25 cellular contexts compared by ENCODE assay signal in genomic region chr1:201362906-201363305, GRCh38. TPM values are rescaled to one million over a fixed set of nuclear protein-coding genes. Genes with fewer than 3 reads are reported as not detected.
DNase-seq lines count a peak whose midpoint lies in the region; ATAC-seq and TF ChIP-seq lines count a peak whose summit lies in the region.
"Had no signal": no experiment of that assay in that cellular context is flagged by ENCODE, and none has a peak within 500 bp of the region (broad histone marks: within the 10 kb centered on the region; RNA-seq: fewer than 3 reads in every experiment).

No MANE protein-coding gene starts in this region.

- no peaks in the 10 kb centered on the region for H3K36me3 Mint-ChIP-seq in MCF 10A (ENCODE audit: insufficient read depth, unreplicated experiment)
- H3K36me3 Mint-ChIP-seq: CD4-positive, alpha-beta memory T cell had no signal

- H2BK12ac ChIP-seq in neuronal stem cell (ENCODE audit: low read length) = no peak overlapping the region

- H3K4me3 Mint-ChIP-seq in MCF 10A (ENCODE audit: unreplicated experiment) = no peak overlapping the region
- H3K4me3 Mint-ChIP-seq: CD4-positive, alpha-beta memory T cell had no signal

- H3K36me3 ChIP-seq in heart right ventricle (peaks cover 0 to 89% (median 22%) of the 10 kb centered on the region in 9 donors), neuronal stem cell (replicated peaks in 1 of 2; ENCODE audit: control insufficient read depth in 2 of 2, insufficient read depth in 2 of 2, low read length in 2 of 2) (no peaks in the 10 kb centered on the region)

- no peak for ATAC-seq in heart right ventricle
- ATAC-seq in left cardiac atrium = no peak

- peak overlapping the region; percentile 49 for H2AK5ac ChIP-seq in neuronal stem cell (ENCODE audit: low read depth, low read length)

- H2BK120ac ChIP-seq in neuronal stem cell (ENCODE audit: low read depth, low read length) = no peak overlapping the region

- H3K27ac ChIP-seq in heart right ventricle (peak overlapping the region in 5 of 10 donors; percentile 9 to 68 (median 19)), neuronal stem cell (replicated peaks; ENCODE audit: low read length) (no peak overlapping the region)
- H3K27ac ChIP-seq: PC-9 had no signal

- no peaks in the 10 kb centered on the region for H3K27me3 ChIP-seq in heart right ventricle
- peaks cover 0 to 20% (median 0%) of the 10 kb centered on the region in 3 experiments for H3K27me3 ChIP-seq in neuronal stem cell (ENCODE audit: control insufficient read depth in 3 of 3, insufficient read depth in 3 of 3, low read depth in 1 of 3, low read length in 3 of 3)

- H2BK5ac ChIP-seq in neuronal stem cell (ENCODE audit: low read length) = no peak overlapping the region

- POLR2A ChIA-PET in MCF 10A (lab: Yijun Ruan, JAX) = interaction anchor here (0.7 to 11.7 kb wide), 10 partner anchors 13 to 1916 kb away, joined by 3 to 159 read pairs (median 8); no protein-coding TSS in a partner anchor

- H3K9me3 ChIP-seq in heart right ventricle = no peaks in the 10 kb centered on the region
- H3K9me3 ChIP-seq in neuronal stem cell (replicated peaks in 1 of 2; ENCODE audit: control insufficient read depth in 2 of 2, insufficient read depth in 1 of 2, low read depth in 1 of 2, low read length in 2 of 2) = no peaks in the 10 kb centered on the region

- H3K4me1 ChIP-seq in heart right ventricle (peaks cover 0 to 36% (median 5%) of the 10 kb centered on the region in 9 donors), neuronal stem cell (ENCODE audit: control insufficient read depth in 2 of 2, insufficient read depth in 1 of 2, low read depth in 1 of 2, low read length in 2 of 2) (peaks cover 0 to 15% of the 10 kb centered on the region in 2 donors)

- H3K4me3 ChIP-seq in heart right ventricle (no peak overlapping the region), neuronal stem cell (ENCODE audit: low read length in 2 of 2) (no peak overlapping the region)
- H3K4me3 ChIP-seq: PC-9 had no signal

- peaks cover 21% of the 10 kb centered on the region for H3K4me1 Mint-ChIP-seq in MCF 10A (ENCODE audit: insufficient read depth, unreplicated experiment)
- H3K4me1 Mint-ChIP-seq: CD4-positive, alpha-beta memory T cell had no signal

- H4K8ac ChIP-seq in neuronal stem cell (ENCODE audit: low read depth, low read length) = no peak overlapping the region

- DNase-seq in cardiac septum (ENCODE audit: low spot score) (peak; percentile 69), heart right ventricle (no peak), left cardiac atrium (peak; percentile 13), neuronal stem cell (ENCODE audit: low spot score) (no peak), NCI-H2029 treated with DMSO at 0.1 percent for 48 hours (lab: John Stamatoyannopoulos, UW) (no peak), MCF 10A (ENCODE audit: unreplicated experiment) (no peak)
- no peak for DNase-seq in activated naive CD4-positive, alpha-beta T cell treated with Interleukin-2 at 50 U/mL for 16 hours
- DNase-seq: C1 segment of cervical spinal cord; CD4-positive, alpha-beta memory T cell; COR-L47; DMS53; H7; IMR-90; KG1; MM.1S; NCI-H2029; NCI-H446 treated with DMSO at 0.1 percent for 48 hours; NCI-H526; NCI-H82; NK-92 treated with Interleukin-12 subunit alpha and Interleukin-12 subunit beta, amount 100 ng/mL, for 24 hours; PC-9; SHP77 treated with DMSO at 0.1 percent for 48 hours had no signal

- 80 to 90% methylated on average over 3 of the region's 3 CpGs for WGBS in heart right ventricle, 2 donors
- no CpG with 5 or more reads among the region's 3 CpGs for WGBS in neuronal stem cell (ENCODE audit: extremely low coverage in 2 of 2, insufficient read length in 2 of 2, insufficient replicate concordance in 1 of 2), 2 donors

- CTCF ChIA-PET in MCF 10A (lab: Yijun Ruan, JAX) = interaction anchor here (0.6 to 15.6 kb wide), 38 partner anchors 9 to 391 kb away, joined by 3 to 550 read pairs (median 12); partner anchors contain the start of genes LAD1, TMEM9 and TNNT2

- intact Hi-C loops in cardiac septum (cut with DNase I) (no loop called here), heart right ventricle (cut with DNase I) (loop anchor here in 5 of 10 donors (2.0 to 5.0 kb wide), 2 partner anchors 106 to 111 kb away; no protein-coding TSS in a partner anchor), left cardiac atrium (cut with DNase I) (no loop called here), MCF 10A (cut with micrococcal nuclease) (no loop called here)

- H4K91ac ChIP-seq in neuronal stem cell (ENCODE audit: low read depth, low read length, poor library complexity) = no peak overlapping the region

- no peak overlapping the region for H3K23ac ChIP-seq in neuronal stem cell (ENCODE audit: low read depth, low read length, poor library complexity)

- peaks cover 18% of the 10 kb centered on the region for H3K27me3 Mint-ChIP-seq in MCF 10A (ENCODE audit: insufficient read depth, unreplicated experiment)

- no peak for TF ChIP-seq CTCF in heart right ventricle (IDR thresholded peaks at IDR 0.05)
- no peak for TF ChIP-seq CTCF in MCF 10A (IDR thresholded peaks at IDR 0.05; ENCODE audit: unreplicated experiment)

- H2AFZ ChIP-seq in neuronal stem cell (ENCODE audit: low read length) = no peak overlapping the region
- H2AFZ ChIP-seq: PC-9 had no signal

- no peak overlapping the region for H3K4ac ChIP-seq in neuronal stem cell (ENCODE audit: low read length)

- no peak overlapping the region for H3K27ac Mint-ChIP-seq in MCF 10A (ENCODE audit: low read depth, unreplicated experiment)
- H3K27ac Mint-ChIP-seq: CD4-positive, alpha-beta memory T cell had no signal

- no peak overlapping the region for H3K14ac ChIP-seq in neuronal stem cell (ENCODE audit: low read length)

- peaks cover 4% of the 10 kb centered on the region for H3K79me1 ChIP-seq in neuronal stem cell (ENCODE audit: low read depth, low read length)

- H3K9ac ChIP-seq in neuronal stem cell (ENCODE audit: low read depth, low read length, poor library complexity) = no peak overlapping the region

- H2BK15ac ChIP-seq in neuronal stem cell (ENCODE audit: low read length) = no peak overlapping the region

- no peak overlapping the region for H3K4me2 ChIP-seq in neuronal stem cell (ENCODE audit: insufficient read depth, low read length, poor library complexity, severe bottlenecking)
- H3K4me2 ChIP-seq: PC-9 had no signal

- H3K9me3 Mint-ChIP-seq in MCF 10A (ENCODE audit: unreplicated experiment) = no peaks in the 10 kb centered on the region
- H3K9me3 Mint-ChIP-seq: CD4-positive, alpha-beta memory T cell had no signal

- no peak overlapping the region for H3K18ac ChIP-seq in neuronal stem cell (ENCODE audit: low read length)

- BruUV-seq in MCF 10A (replicated peaks; lab: Mats Ljungman, UMichigan) = no TSS peak

RNA-seq across cellular contexts. Expression of gene TNNT2, which starts 14.6 kb away (rescaled TPM):
- total RNA-seq in cardiac septum (8,017 TPM), heart right ventricle (over 10,000 TPM in 1 of 10 donors, 1,000 to 10,000 TPM in 9; 5,905 to 10,183 (median 7,503) TPM), left cardiac atrium (1,000 to 10,000 TPM; 4,860 to 5,317 TPM), MCF 10A (2022) (0.37 and 0.61 TPM in 2 replicates)
- polyA plus RNA-seq in heart right ventricle = over 10,000 TPM; 10,337 to 31,279 TPM
- 8.6 TPM for polyA plus RNA-seq in neuronal stem cell (2013, experiment 1 of 2)
- polyA plus RNA-seq in neuronal stem cell (2013, experiment 2 of 2) = 10.2 TPM
- total RNA-seq: CD4-positive, alpha-beta memory T cell; Daoy; RPMI7951 had no signal
- polyA plus RNA-seq: CD4-positive, alpha-beta memory T cell had no signal

RNA-seq across cellular contexts. Expression of gene LAD1, which starts 36.2 kb away (rescaled TPM):
- total RNA-seq in cardiac septum (12.4 TPM), heart right ventricle (10 to 100 TPM in 1 of 10 donors, 1 to 10 TPM in 8, under 1 TPM in 1; 0.85 to 12.9 (median 2.9) TPM), left cardiac atrium (1 to 10 TPM; 1.3 to 1.4 TPM), MCF 10A (2022) (21.4 and 40.9 TPM in 2 replicates)
- polyA plus RNA-seq in heart right ventricle = 10 to 100 TPM in 1 of 2 donors, 1 to 10 TPM in 1; 2.6 to 42.2 TPM
- polyA plus RNA-seq in neuronal stem cell (2013, experiment 1 of 2) = 0.86 TPM
- polyA plus RNA-seq in neuronal stem cell (2013, experiment 2 of 2) = 0.86 TPM
- total RNA-seq: RPMI7951 had no signal
- polyA plus RNA-seq: CD4-positive, alpha-beta memory T cell had no signal

RNA-seq across cellular contexts. Expression of gene TNNI1, which starts 58.6 kb away (rescaled TPM):
- total RNA-seq in cardiac septum (35.5 TPM), heart right ventricle (100 to 1,000 TPM in 1 of 10 donors, 10 to 100 TPM in 7, 1 to 10 TPM in 2; 1.2 to 166 (median 26.1) TPM), left cardiac atrium (10 to 100 TPM in 1 of 2 donors, 1 to 10 TPM in 1; 6.4 to 31.5 TPM), MCF 10A (2022) (0.05 TPM in 1 of 2 replicates, not detected in the other)
- polyA plus RNA-seq in heart right ventricle = 10 to 100 TPM; 20.8 to 48.0 TPM
- polyA plus RNA-seq in neuronal stem cell (2013, experiment 1 of 2) = 3.6 TPM
- 3.4 TPM for polyA plus RNA-seq in neuronal stem cell (2013, experiment 2 of 2)
- total RNA-seq: A172; CD4-positive, alpha-beta memory T cell; Daoy; IMR-90; PC-9 had no signal
- polyA plus RNA-seq: CD4-positive, alpha-beta memory T cell; IMR-90 had no signal

Comparison
In these comparisons a context has a peak if more than half of its experiments do, and no peak if none do; other contexts are left out.
1. DNase-seq: peak in cardiac septum (single experiment) and left cardiac atrium (single experiment); none in heart right ventricle (0 of 2), neuronal stem cell (single experiment), NCI-H2029 treated with DMSO at 0.1 percent for 48 hours (single experiment), MCF 10A (single experiment) and activated naive CD4-positive, alpha-beta T cell treated with Interleukin-2 at 50 U/mL for 16 hours (single experiment).
2. RNA of gene TNNT2, which starts 14.6 kb away (total RNA-seq): 8,017 TPM in cardiac septum (single experiment), 5,905 to 10,183 TPM in heart right ventricle and 4,860 to 5,317 TPM in left cardiac atrium; 0.37 to 0.61 TPM in MCF 10A; every median in the first group is over 1,000 times any median in the second.